ENCODE assay signal across 1 cellular context in the genomic region with DNA sequence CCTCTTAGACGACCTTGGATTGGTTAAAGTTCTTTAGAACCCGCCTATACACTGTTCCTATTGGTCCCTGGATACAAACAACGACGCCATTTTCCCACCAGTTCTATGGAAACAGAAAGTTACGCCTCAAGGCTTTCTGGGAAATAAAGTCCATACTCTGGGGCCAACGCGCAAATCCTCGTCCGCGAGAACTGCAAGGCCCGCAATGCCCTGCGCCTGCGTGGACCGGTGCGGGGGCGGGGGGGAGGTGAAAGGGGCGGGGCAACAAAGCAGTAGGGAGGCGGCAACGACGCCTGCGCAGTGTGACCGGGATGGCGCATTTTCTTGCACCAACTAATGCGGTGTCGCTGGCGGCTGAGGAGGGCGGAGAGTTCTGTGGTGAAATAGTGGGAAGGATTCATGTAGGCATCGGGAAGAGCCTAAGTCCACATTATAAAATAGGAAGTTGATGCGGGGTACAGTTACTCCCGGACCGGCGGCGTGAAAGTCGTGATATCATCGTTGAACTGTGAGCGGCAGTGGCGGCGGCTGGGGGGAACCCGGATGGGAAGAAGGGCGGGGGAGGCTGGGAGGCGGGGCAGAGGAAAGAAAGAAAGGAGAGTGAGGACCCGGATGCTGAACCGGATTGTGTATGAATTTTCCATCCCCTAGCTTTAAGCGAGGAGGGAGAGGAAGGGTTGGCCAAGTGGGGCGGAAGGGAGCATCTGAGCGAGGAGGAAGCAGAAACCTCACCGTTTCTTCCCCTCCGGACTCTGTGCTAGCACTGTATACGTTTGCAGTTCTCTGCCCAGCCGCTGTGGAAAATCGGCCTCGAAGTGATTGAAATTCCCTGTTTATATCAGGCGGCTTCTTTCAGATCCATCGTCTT.
TF ChIP-seq lines count a peak whose summit lies in the region.

A gene (plus strand): TSS at position 300 of the 868 bp plus-strand sequence. CDS start 6,695 bp downstream, outside the sequence.

TF ChIP-seq in HepG2, 621 proteins besides CTCF, POLR2A, EP300 and RAD21 (continued from another document and continues in another):
- TF ChIP-seq, protein P1, sequence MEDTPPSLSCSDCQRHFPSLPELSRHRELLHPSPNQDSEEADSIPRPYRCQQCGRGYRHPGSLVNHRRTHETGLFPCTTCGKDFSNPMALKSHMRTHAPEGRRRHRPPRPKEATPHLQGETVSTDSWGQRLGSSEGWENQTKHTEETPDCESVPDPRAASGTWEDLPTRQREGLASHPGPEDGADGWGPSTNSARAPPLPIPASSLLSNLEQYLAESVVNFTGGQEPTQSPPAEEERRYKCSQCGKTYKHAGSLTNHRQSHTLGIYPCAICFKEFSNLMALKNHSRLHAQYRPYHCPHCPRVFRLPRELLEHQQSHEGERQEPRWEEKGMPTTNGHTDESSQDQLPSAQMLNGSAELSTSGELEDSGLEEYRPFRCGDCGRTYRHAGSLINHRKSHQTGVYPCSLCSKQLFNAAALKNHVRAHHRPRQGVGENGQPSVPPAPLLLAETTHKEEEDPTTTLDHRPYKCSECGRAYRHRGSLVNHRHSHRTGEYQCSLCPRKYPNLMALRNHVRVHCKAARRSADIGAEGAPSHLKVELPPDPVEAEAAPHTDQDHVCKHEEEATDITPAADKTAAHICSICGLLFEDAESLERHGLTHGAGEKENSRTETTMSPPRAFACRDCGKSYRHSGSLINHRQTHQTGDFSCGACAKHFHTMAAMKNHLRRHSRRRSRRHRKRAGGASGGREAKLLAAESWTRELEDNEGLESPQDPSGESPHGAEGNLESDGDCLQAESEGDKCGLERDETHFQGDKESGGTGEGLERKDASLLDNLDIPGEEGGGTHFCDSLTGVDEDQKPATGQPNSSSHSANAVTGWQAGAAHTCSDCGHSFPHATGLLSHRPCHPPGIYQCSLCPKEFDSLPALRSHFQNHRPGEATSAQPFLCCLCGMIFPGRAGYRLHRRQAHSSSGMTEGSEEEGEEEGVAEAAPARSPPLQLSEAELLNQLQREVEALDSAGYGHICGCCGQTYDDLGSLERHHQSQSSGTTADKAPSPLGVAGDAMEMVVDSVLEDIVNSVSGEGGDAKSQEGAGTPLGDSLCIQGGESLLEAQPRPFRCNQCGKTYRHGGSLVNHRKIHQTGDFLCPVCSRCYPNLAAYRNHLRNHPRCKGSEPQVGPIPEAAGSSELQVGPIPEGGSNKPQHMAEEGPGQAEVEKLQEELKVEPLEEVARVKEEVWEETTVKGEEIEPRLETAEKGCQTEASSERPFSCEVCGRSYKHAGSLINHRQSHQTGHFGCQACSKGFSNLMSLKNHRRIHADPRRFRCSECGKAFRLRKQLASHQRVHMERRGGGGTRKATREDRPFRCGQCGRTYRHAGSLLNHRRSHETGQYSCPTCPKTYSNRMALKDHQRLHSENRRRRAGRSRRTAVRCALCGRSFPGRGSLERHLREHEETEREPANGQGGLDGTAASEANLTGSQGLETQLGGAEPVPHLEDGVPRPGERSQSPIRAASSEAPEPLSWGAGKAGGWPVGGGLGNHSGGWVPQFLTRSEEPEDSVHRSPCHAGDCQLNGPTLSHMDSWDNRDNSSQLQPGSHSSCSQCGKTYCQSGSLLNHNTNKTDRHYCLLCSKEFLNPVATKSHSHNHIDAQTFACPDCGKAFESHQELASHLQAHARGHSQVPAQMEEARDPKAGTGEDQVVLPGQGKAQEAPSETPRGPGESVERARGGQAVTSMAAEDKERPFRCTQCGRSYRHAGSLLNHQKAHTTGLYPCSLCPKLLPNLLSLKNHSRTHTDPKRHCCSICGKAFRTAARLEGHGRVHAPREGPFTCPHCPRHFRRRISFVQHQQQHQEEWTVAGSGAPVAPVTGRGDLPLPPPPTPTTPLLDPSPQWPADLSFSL (CRISPR knock-in tag; IDR thresholded peaks at IDR 0.05) = peak; percentile 53; the same call in 1 of the 2 replicates
- no peak for TF ChIP-seq MBNL3 (CRISPR knock-in tag; conservative IDR thresholded peaks at IDR 0.05)
- TF ChIP-seq ZNF841 (CRISPR knock-in tag; IDR thresholded peaks at IDR 0.05; ENCODE audit: borderline replicate concordance) = no peak
- no peak; the same call in 1 of the 2 replicates for TF ChIP-seq SIN3B (IDR thresholded peaks at IDR 0.05; ENCODE audit: low read length)
- TF ChIP-seq ZNF709 (CRISPR knock-in tag; IDR thresholded peaks at IDR 0.05) = peak; percentile 86
- TF ChIP-seq HNRNPLL (IDR thresholded peaks at IDR 0.05; ENCODE audit: low read depth, low read length, poor library complexity, severe bottlenecking) = peak; percentile 47
- peak; percentile 81 for TF ChIP-seq ELF3 (CRISPR knock-in tag; IDR thresholded peaks at IDR 0.05)
- TF ChIP-seq ZNF839 (CRISPR knock-in tag; IDR thresholded peaks at IDR 0.05; ENCODE audit: borderline replicate concordance) = no peak
- no peak for TF ChIP-seq THYN1 (CRISPR knock-in tag; IDR thresholded peaks at IDR 0.05; ENCODE audit: borderline replicate concordance, low read depth)
- TF ChIP-seq, protein P2, sequence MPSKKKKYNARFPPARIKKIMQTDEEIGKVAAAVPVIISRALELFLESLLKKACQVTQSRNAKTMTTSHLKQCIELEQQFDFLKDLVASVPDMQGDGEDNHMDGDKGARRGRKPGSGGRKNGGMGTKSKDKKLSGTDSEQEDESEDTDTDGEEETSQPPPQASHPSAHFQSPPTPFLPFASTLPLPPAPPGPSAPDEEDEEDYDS (CRISPR knock-in tag; IDR thresholded peaks at IDR 0.05) = peak; percentile 77
- TF ChIP-seq SP1 (IDR thresholded peaks at IDR 0.05) = no peak
- TF ChIP-seq SP1 (CRISPR knock-in tag; IDR thresholded peaks at IDR 0.05) = peak; percentile 53
- TF ChIP-seq SMAD3 (CRISPR knock-in tag; IDR thresholded peaks at IDR 0.05) = peak; percentile 46; the same call in 1 of the 2 replicates
- no peak for TF ChIP-seq SRF (IDR thresholded peaks at IDR 0.05; ENCODE audit: low read depth, low read length)
- no peak for TF ChIP-seq TBX3 (IDR thresholded peaks at IDR 0.05; ENCODE audit: borderline replicate concordance)
- peak; percentile 6 for TF ChIP-seq SRSF1 (optimal IDR thresholded peaks at IDR 0.05; ENCODE audit: low read depth, low read length)
- TF ChIP-seq SNRNP70 (IDR thresholded peaks at IDR 0.05; ENCODE audit: low read depth, low read length) = no peak
- TF ChIP-seq, protein P3, sequence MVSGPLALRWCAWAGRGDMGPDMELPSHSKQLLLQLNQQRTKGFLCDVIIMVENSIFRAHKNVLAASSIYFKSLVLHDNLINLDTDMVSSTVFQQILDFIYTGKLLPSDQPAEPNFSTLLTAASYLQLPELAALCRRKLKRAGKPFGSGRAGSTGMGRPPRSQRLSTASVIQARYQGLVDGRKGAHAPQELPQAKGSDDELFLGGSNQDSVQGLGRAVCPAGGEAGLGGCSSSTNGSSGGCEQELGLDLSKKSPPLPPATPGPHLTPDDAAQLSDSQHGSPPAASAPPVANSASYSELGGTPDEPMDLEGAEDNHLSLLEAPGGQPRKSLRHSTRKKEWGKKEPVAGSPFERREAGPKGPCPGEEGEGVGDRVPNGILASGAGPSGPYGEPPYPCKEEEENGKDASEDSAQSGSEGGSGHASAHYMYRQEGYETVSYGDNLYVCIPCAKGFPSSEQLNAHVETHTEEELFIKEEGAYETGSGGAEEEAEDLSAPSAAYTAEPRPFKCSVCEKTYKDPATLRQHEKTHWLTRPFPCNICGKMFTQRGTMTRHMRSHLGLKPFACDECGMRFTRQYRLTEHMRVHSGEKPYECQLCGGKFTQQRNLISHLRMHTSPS (CRISPR knock-in tag; IDR thresholded peaks at IDR 0.05; ENCODE audit: low read depth) = no peak
- TF ChIP-seq NFKB2 (CRISPR knock-in tag; IDR thresholded peaks at IDR 0.05; ENCODE audit: borderline replicate concordance) = 0 out of 2 replicates have a peak, but pooled peaks have one; percentile 72
- TF ChIP-seq GFI1 (CRISPR knock-in tag; IDR thresholded peaks at IDR 0.05; ENCODE audit: borderline replicate concordance) = 0 out of 2 replicates have a peak, but pooled peaks have one; percentile 50
- TF ChIP-seq, protein P4, sequence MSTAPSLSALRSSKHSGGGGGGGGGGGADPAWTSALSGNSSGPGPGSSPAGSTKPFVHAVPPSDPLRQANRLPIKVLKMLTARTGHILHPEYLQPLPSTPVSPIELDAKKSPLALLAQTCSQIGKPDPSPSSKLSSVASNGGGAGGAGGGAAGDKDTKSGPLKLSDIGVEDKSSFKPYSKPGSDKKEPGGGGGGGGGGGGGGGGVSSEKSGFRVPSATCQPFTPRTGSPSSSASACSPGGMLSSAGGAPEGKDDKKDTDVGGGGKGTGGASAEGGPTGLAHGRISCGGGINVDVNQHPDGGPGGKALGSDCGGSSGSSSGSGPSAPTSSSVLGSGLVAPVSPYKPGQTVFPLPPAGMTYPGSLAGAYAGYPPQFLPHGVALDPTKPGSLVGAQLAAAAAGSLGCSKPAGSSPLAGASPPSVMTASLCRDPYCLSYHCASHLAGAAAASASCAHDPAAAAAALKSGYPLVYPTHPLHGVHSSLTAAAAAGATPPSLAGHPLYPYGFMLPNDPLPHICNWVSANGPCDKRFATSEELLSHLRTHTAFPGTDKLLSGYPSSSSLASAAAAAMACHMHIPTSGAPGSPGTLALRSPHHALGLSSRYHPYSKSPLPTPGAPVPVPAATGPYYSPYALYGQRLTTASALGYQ (CRISPR knock-in tag; IDR thresholded peaks at IDR 0.05) = peak; percentile 59; the same call in 1 of the 2 replicates
- peak; percentile 85 for TF ChIP-seq NFYC (CRISPR knock-in tag; IDR thresholded peaks at IDR 0.05)
- TF ChIP-seq ZNF672 (CRISPR knock-in tag; IDR thresholded peaks at IDR 0.05) = no peak
- TF ChIP-seq SALL1 (CRISPR knock-in tag; IDR thresholded peaks at IDR 0.05) = peak; percentile 57
- TF ChIP-seq, protein P5, sequence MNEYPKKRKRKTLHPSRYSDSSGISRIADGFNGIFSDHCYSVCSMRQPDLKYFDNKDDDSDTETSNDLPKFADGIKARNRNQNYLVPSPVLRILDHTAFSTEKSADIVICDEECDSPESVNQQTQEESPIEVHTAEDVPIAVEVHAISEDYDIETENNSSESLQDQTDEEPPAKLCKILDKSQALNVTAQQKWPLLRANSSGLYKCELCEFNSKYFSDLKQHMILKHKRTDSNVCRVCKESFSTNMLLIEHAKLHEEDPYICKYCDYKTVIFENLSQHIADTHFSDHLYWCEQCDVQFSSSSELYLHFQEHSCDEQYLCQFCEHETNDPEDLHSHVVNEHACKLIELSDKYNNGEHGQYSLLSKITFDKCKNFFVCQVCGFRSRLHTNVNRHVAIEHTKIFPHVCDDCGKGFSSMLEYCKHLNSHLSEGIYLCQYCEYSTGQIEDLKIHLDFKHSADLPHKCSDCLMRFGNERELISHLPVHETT (CRISPR knock-in tag; conservative IDR thresholded peaks at IDR 0.05) = no peak
- 0 out of 2 replicates have a peak, but pooled peaks have one; percentile 15 for TF ChIP-seq SNAPC2 (CRISPR knock-in tag; IDR thresholded peaks at IDR 0.05)
- 0 out of 2 replicates have a peak, but pooled peaks have one; percentile 34 for TF ChIP-seq BRD4 (CRISPR knock-in tag; IDR thresholded peaks at IDR 0.05)
- TF ChIP-seq SP5 (CRISPR knock-in tag; IDR thresholded peaks at IDR 0.05; ENCODE audit: borderline replicate concordance, low read depth) = peak; percentile 57; the same call in 1 of the 2 replicates
- TF ChIP-seq, protein P6, sequence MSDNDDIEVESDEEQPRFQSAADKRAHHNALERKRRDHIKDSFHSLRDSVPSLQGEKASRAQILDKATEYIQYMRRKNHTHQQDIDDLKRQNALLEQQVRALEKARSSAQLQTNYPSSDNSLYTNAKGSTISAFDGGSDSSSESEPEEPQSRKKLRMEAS (IDR thresholded peaks at IDR 0.05) = peak; percentile 55; the same call in 1 of the 2 replicates
- TF ChIP-seq SIN3A (IDR thresholded peaks at IDR 0.05; ENCODE audit: borderline replicate concordance, low read depth, low read length) = peak; percentile 59; the same call in 1 of the 2 replicates
- peak; percentile 22; the same call in 1 of the 2 replicates for TF ChIP-seq ZNF772 (CRISPR knock-in tag; IDR thresholded peaks at IDR 0.05)
- TF ChIP-seq, protein P7, sequence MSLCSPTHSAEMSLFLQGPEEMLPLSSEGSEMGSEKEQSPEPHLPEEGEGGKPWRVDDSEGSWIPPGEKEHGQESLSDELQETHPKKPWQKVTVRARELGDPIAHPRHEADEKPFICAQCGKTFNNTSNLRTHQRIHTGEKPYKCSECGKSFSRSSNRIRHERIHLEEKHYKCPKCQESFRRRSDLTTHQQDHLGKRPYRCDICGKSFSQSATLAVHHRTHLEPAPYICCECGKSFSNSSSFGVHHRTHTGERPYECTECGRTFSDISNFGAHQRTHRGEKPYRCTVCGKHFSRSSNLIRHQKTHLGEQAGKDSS (CRISPR knock-in tag; IDR thresholded peaks at IDR 0.05; ENCODE audit: borderline replicate concordance, low read depth) = no peak
